ENCODE assay signal across 1 cellular context in the genomic region with DNA sequence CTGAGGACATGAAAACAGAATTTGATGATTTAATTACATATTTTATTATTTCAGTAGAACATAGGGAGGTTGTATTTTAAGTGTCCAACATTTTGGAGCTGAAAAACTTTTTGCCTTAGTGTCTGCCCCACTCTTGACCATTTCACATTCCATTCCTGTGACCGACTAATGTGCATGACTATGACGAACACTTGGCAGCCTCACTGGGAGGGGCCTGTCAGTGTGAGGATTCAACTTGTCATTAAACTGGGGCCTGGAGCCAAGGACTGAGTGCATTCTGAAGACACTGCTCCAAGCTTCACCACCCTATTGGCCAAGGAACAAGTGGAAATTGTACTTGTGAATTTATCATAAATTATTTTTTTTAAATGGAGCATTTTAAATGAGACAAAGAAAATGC.
TF ChIP-seq lines count a peak whose summit lies in the region.

No MANE protein-coding gene starts in this region.

TF ChIP-seq in HepG2, 621 proteins besides CTCF, POLR2A, EP300 and RAD21 (continued from another document):
- TF ChIP-seq, protein P1, sequence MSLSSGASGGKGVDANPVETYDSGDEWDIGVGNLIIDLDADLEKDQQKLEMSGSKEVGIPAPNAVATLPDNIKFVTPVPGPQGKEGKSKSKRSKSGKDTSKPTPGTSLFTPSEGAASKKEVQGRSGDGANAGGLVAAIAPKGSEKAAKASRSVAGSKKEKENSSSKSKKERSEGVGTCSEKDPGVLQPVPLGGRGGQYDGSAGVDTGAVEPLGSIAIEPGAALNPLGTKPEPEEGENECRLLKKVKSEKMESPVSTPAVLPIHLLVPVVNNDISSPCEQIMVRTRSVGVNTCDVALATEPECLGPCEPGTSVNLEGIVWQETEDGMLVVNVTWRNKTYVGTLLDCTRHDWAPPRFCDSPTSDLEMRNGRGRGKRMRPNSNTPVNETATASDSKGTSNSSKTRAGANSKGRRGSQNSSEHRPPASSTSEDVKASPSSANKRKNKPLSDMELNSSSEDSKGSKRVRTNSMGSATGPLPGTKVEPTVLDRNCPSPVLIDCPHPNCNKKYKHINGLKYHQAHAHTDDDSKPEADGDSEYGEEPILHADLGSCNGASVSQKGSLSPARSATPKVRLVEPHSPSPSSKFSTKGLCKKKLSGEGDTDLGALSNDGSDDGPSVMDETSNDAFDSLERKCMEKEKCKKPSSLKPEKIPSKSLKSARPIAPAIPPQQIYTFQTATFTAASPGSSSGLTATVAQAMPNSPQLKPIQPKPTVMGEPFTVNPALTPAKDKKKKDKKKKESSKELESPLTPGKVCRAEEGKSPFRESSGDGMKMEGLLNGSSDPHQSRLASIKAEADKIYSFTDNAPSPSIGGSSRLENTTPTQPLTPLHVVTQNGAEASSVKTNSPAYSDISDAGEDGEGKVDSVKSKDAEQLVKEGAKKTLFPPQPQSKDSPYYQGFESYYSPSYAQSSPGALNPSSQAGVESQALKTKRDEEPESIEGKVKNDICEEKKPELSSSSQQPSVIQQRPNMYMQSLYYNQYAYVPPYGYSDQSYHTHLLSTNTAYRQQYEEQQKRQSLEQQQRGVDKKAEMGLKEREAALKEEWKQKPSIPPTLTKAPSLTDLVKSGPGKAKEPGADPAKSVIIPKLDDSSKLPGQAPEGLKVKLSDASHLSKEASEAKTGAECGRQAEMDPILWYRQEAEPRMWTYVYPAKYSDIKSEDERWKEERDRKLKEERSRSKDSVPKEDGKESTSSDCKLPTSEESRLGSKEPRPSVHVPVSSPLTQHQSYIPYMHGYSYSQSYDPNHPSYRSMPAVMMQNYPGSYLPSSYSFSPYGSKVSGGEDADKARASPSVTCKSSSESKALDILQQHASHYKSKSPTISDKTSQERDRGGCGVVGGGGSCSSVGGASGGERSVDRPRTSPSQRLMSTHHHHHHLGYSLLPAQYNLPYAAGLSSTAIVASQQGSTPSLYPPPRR (CRISPR knock-in tag; IDR thresholded peaks at IDR 0.05; ENCODE audit: borderline replicate concordance) = no peak
- TF ChIP-seq ZNF792 (CRISPR knock-in tag; IDR thresholded peaks at IDR 0.05) (no peak), MBNL3 (CRISPR knock-in tag; conservative IDR thresholded peaks at IDR 0.05) (no peak)
